Comparison of ENCODE assay signal across 9 cellular contexts in genomic region chr1:83626603-83627002, GRCh38.
DNase-seq lines count a peak whose midpoint lies in the region; ATAC-seq and TF ChIP-seq lines count a peak whose summit lies in the region.
"Had no signal": no experiment of that assay in that cellular context is flagged by ENCODE, and none has a peak within 500 bp of the region (broad histone marks: within the 10 kb centered on the region; RNA-seq: fewer than 3 reads in every experiment).

No MANE protein-coding gene starts in this region.

- H3K27me3 ChIP-seq in gastrocnemius medialis: no peaks in the 10 kb centered on the region
- H3K27me3 ChIP-seq: esophagus muscularis mucosa had no signal

- no peaks in the 10 kb centered on the region for H3K4me1 ChIP-seq in gastrocnemius medialis
- H3K4me1 ChIP-seq: esophagus muscularis mucosa had no signal

- no peak overlapping the region for H3K4me3 ChIP-seq in gastrocnemius medialis
- H3K4me3 ChIP-seq: esophagus muscularis mucosa had no signal

- no peaks in the 10 kb centered on the region for H3K36me3 ChIP-seq in gastrocnemius medialis
- H3K36me3 ChIP-seq: esophagus muscularis mucosa had no signal

- TF ChIP-seq CTCF in gastrocnemius medialis (IDR thresholded peaks at IDR 0.05 in 4 of 5, conservative IDR thresholded peaks at IDR 0.05 in 1 of 5): no peak

- intact Hi-C loops in gastrocnemius medialis (cut with DNase I; ENCODE audit: low total_unique reads): no loop called here

- DNase-seq in NCI-H82 (lab: John Stamatoyannopoulos, UW) (peak; percentile 5), NCI-H82 treated with DMSO at 0.1 percent for 48 hours (lab: John Stamatoyannopoulos, UW; ENCODE audit: unreplicated experiment) (no peak), NCI-H69 (lab: John Stamatoyannopoulos, UW) (peak; percentile 70), gastrocnemius medialis (peak; percentile 4 to 12), GM03348 (ENCODE audit: low spot score) (no peak), epidermal melanocyte (ENCODE audit: insufficient read length, low spot score) (no peak)

- no peak overlapping the region for H3K27ac ChIP-seq in gastrocnemius medialis
- H3K27ac ChIP-seq: esophagus muscularis mucosa had no signal

- in situ Hi-C loops in gastrocnemius medialis (cut with MboI; ENCODE audit: low sequenced_read_pairs in 4 of 4): no loop called here

- H3K9me3 ChIP-seq in gastrocnemius medialis: no peaks in the 10 kb centered on the region
- H3K9me3 ChIP-seq: esophagus muscularis mucosa had no signal

- TF ChIP-seq POLR2A in gastrocnemius medialis (IDR thresholded peaks at IDR 0.05): no peak

- ATAC-seq in HG03097 (IDR thresholded peaks at IDR 0.05; ENCODE audit: low FRiP score, unreplicated experiment) (peak; percentile 86), gastrocnemius medialis (peak in 1 of 2 donors; percentile 54), GM21526 (IDR thresholded peaks at IDR 0.05; ENCODE audit: low FRiP score, unreplicated experiment) (no peak)

Comparison
In these comparisons a context has a peak if more than half of its experiments do, and no peak if none do; other contexts are left out.
1. DNase-seq: peak in NCI-H82 (single experiment), NCI-H69 (single experiment) and gastrocnemius medialis (2 of 2); none in NCI-H82 treated with DMSO at 0.1 percent for 48 hours (single experiment), GM03348 (single experiment) and epidermal melanocyte (single experiment).